Comparison of ENCODE assay signal across 2 cellular contexts in the genomic region with DNA sequence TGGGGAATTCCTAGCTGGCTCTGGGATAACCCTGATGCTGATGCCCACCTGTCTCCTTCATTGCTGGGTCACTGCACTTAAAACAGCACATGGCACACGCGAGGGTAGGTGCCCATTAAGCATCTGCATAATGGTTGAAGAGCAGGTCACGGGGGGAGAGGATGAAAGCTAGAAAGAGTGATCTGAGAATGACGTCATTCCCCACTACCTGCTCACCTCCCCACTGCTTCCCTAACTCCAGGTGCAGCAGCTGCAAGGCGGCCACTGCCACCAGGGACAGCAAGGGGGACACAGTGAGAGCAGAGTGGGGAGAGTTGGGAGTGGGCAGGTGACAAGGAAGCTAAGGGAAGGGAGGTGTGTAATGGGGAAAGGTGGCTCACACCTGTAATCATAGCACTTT.
TF ChIP-seq lines count a peak whose summit lies in the region.

No MANE protein-coding gene starts in this region.

TF ChIP-seq in HepG2, 621 proteins besides CTCF, POLR2A, EP300 and RAD21:
- TF ChIP-seq ZNF766 (CRISPR knock-in tag; IDR thresholded peaks at IDR 0.05; ENCODE audit: borderline replicate concordance) (no peak), ATF7 (IDR thresholded peaks at IDR 0.05) (peak; percentile 98), ATF7 (CRISPR knock-in tag; IDR thresholded peaks at IDR 0.05) (no peak), ZNF607 (CRISPR knock-in tag; IDR thresholded peaks at IDR 0.05; ENCODE audit: borderline replicate concordance) (no peak), RXRB (CRISPR knock-in tag; IDR thresholded peaks at IDR 0.05; ENCODE audit: borderline replicate concordance) (no peak), MAFF (IDR thresholded peaks at IDR 0.05; ENCODE audit: low read depth, low read length) (no peak), CREB1 (IDR thresholded peaks at IDR 0.05) (peak; percentile 89), CREB1 (CRISPR knock-in tag; IDR thresholded peaks at IDR 0.05) (no peak), FOXA3 (CRISPR knock-in tag; IDR thresholded peaks at IDR 0.05) (no peak)
- TF ChIP-seq, protein P1, sequence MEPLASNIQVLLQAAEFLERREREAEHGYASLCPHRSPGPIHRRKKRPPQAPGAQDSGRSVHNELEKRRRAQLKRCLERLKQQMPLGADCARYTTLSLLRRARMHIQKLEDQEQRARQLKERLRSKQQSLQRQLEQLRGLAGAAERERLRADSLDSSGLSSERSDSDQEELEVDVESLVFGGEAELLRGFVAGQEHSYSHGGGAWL (CRISPR knock-in tag; IDR thresholded peaks at IDR 0.05) = no peak
- TF ChIP-seq, protein P2, sequence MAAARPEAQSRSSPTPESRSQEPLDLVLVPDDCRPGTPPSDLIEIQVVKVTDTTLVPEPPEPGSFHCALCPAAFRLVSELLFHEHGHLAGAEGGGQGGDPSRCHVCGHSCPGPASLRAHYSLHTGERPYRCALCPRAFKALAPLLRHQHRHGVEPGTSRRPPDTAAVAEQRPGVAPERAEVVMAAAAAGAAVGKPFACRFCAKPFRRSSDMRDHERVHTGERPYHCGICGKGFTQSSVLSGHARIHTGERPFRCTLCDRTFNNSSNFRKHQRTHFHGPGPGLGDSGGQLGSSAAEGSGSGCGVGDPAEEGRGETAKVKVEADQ (CRISPR knock-in tag; IDR thresholded peaks at IDR 0.05; ENCODE audit: borderline replicate concordance) = no peak
- TF ChIP-seq, protein P3, sequence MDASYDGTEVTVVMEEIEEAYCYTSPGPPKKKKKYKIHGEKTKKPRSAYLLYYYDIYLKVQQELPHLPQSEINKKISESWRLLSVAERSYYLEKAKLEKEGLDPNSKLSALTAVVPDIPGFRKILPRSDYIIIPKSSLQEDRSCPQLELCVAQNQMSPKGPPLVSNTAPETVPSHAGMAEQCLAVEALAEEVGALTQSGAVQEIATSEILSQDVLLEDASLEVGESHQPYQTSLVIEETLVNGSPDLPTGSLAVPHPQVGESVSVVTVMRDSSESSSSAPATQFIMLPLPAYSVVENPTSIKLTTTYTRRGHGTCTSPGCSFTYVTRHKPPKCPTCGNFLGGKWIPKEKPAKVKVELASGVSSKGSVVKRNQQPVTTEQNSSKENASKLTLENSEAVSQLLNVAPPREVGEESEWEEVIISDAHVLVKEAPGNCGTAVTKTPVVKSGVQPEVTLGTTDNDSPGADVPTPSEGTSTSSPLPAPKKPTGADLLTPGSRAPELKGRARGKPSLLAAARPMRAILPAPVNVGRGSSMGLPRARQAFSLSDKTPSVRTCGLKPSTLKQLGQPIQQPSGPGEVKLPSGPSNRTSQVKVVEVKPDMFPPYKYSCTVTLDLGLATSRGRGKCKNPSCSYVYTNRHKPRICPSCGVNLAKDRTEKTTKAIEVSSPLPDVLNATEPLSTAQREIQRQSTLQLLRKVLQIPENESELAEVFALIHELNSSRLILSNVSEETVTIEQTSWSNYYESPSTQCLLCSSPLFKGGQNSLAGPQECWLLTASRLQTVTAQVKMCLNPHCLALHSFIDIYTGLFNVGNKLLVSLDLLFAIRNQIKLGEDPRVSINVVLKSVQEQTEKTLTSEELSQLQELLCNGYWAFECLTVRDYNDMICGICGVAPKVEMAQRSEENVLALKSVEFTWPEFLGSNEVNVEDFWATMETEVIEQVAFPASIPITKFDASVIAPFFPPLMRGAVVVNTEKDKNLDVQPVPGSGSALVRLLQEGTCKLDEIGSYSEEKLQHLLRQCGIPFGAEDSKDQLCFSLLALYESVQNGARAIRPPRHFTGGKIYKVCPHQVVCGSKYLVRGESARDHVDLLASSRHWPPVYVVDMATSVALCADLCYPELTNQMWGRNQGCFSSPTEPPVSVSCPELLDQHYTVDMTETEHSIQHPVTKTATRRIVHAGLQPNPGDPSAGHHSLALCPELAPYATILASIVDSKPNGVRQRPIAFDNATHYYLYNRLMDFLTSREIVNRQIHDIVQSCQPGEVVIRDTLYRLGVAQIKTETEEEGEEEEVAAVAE (CRISPR knock-in tag; IDR thresholded peaks at IDR 0.05; ENCODE audit: borderline replicate concordance) = no peak
- TF ChIP-seq, protein P4, sequence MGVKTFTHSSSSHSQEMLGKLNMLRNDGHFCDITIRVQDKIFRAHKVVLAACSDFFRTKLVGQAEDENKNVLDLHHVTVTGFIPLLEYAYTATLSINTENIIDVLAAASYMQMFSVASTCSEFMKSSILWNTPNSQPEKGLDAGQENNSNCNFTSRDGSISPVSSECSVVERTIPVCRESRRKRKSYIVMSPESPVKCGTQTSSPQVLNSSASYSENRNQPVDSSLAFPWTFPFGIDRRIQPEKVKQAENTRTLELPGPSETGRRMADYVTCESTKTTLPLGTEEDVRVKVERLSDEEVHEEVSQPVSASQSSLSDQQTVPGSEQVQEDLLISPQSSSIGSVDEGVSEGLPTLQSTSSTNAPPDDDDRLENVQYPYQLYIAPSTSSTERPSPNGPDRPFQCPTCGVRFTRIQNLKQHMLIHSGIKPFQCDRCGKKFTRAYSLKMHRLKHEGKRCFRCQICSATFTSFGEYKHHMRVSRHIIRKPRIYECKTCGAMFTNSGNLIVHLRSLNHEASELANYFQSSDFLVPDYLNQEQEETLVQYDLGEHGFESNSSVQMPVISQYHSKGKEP (CRISPR knock-in tag; IDR thresholded peaks at IDR 0.05) = no peak

TF ChIP-seq in GM12878, 131 proteins besides CTCF, POLR2A, EP300 and RAD21:
- TF ChIP-seq BRCA1 (IDR thresholded peaks at IDR 0.05; ENCODE audit: low read depth, low read length) (no peak), ATF7 (IDR thresholded peaks at IDR 0.05; ENCODE audit: low read depth) (peak; percentile 53)
TF ChIP-seq in GM12878: peak in this region for 1.
